12 cellular contexts compared by ENCODE assay signal in the genomic region with DNA sequence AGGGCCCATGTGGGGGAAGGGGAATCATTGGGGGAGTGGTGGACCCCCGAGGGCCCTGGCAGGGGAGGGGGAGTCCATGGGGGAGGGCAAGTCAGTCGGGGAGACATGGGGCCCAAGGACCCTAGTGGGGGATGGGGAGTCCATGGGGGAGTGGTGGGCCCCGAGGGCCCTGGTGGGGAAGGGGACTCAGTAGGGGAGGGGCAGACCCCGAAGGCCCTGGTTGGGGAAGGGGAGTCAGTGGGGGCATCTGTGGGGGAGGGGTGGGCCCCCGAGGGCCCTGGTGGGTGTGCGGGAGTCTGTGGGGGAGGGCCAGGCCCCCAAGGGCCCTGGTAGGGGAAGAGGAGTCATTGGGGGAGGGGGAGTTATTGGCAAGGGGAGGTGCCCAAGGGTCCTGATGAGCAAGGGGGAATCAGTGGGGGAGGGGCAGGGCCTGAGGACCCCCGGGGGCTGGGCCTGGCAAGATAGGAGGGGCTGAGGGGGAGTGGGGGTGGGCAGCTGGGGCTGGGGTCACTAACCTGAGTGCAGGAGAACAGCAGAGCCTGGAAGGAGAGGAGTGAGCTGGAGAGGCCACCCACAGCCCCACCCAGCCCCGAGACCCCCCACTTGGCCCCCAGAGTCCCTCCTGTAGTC. TPM values are rescaled to one million over a fixed set of nuclear protein-coding genes. Genes with fewer than 3 reads are reported as not detected.
DNase-seq lines count a peak whose midpoint lies in the region; ATAC-seq, FAIRE-seq and TF ChIP-seq lines count a peak whose summit lies in the region.
"Had no signal": no experiment of that assay in that cellular context is flagged by ENCODE, and none has a peak within 500 bp of the region (broad histone marks: within the 10 kb centered on the region; RNA-seq: fewer than 3 reads in every experiment).

No MANE protein-coding gene starts in this region.

- H3K36me3 ChIP-seq in ACC112 (ENCODE audit: insufficient read depth, low read length) (no peaks in the 10 kb centered on the region), adipocyte (ENCODE audit: control insufficient read depth, insufficient read depth, low read length, severe bottlenecking) (peaks cover 26% of the 10 kb centered on the region)

- H3K9me3 ChIP-seq in adipocyte (ENCODE audit: control insufficient read depth, low read length): no peaks in the 10 kb centered on the region
- H3K9me3 ChIP-seq: SK-N-SH had no signal

- H3K27ac ChIP-seq in ACC112 (ENCODE audit: low read depth, low read length): no peak overlapping the region; the same call in 1 of the 2 replicates

- intact Hi-C loops in left ventricle myocardium superior (cut with micrococcal nuclease) (no loop called here), head of caudate nucleus (cut with DNase I) (no loop called here)

- H3K4me3 ChIP-seq in ACC112 (ENCODE audit: low read depth, low read length) (peak overlapping the region; percentile 90), adipocyte (ENCODE audit: low read length) (peak overlapping the region; percentile 89), retinal pigment epithelial cell (ENCODE audit: low read length) (peak overlapping the region; percentile 68)

- TF ChIP-seq CTCF in retinal pigment epithelial cell (conservative IDR thresholded peaks at IDR 0.05; ENCODE audit: low read depth, low read length): no peak

- peak overlapping the region; percentile 100 for H3K9ac ChIP-seq in adipocyte (ENCODE audit: low read length)
- H3K9ac ChIP-seq: SK-N-SH had no signal

- H2AFZ ChIP-seq in ACC112 (ENCODE audit: low read length, unreplicated experiment): no peak overlapping the region

- TF ChIP-seq POLR2A in H54 (IDR thresholded peaks at IDR 0.05; ENCODE audit: low read depth, low read length): no peak

- H3K4me1 ChIP-seq in ACC112 (ENCODE audit: control insufficient read depth, insufficient read depth, low read length, unreplicated experiment) (peaks cover 45% of the 10 kb centered on the region), adipocyte (ENCODE audit: control insufficient read depth, insufficient read depth, low read length) (peaks cover 42% of the 10 kb centered on the region)

- no peak for FAIRE-seq in H54 (lab: Jason Lieb, UNC)

- no peak for ATAC-seq in left ventricle myocardium superior

- no peak for DNase-seq in adipocyte (ENCODE audit: low read depth)
- DNase-seq in left ventricle myocardium superior: peak; percentile 25
- no peak for DNase-seq in retinal pigment epithelial cell (ENCODE audit: low read depth)
- DNase-seq in UCSD-AML1 (lab: John Stamatoyannopoulos, UW; ENCODE audit: unreplicated experiment): no peak
- DNase-seq in H54 (ENCODE audit: insufficient read length, low spot score): no peak
- no peak for DNase-seq in head of caudate nucleus
- no peak for DNase-seq in ecto neural progenitor cell (ENCODE audit: low spot score)
- DNase-seq: activated CD4-positive, CD25-positive, alpha-beta regulatory T cell treated with anti-CD3 and anti-CD28 coated beads, Interleukin-2, amount 50 U/mL, for 72 hours; NCI-H1436 treated with DMSO at 0.1 percent for 48 hours; posterior cingulate gyrus had no signal

- H3K27me3 ChIP-seq in ACC112 (ENCODE audit: insufficient read depth, low read length): no peaks in the 10 kb centered on the region
- H3K27me3 ChIP-seq in adipocyte (replicated peaks; ENCODE audit: control insufficient read depth, insufficient read depth, low read length): no peaks in the 10 kb centered on the region

- peaks cover 31% of the 10 kb centered on the region for H3K79me2 ChIP-seq in ACC112 (ENCODE audit: control insufficient read depth, insufficient read depth, low read length, unreplicated experiment)

RNA-seq across cellular contexts. Expression of a gene that starts 2.1 kb away (rescaled TPM):
- total RNA-seq in left ventricle myocardium superior: 16.8 TPM

RNA-seq across cellular contexts. Expression of a gene that starts 7.1 kb away (rescaled TPM):
- total RNA-seq in left ventricle myocardium superior: 144 TPM

RNA-seq across cellular contexts. Expression of a gene that starts 18.7 kb away (rescaled TPM):
- 268 TPM for total RNA-seq in left ventricle myocardium superior

RNA-seq across cellular contexts. Expression of a gene that starts 25.2 kb away (rescaled TPM):
- 0.57 TPM for total RNA-seq in left ventricle myocardium superior

RNA-seq across cellular contexts. Expression of a gene that starts 31.7 kb away (rescaled TPM):
- total RNA-seq in left ventricle myocardium superior: 112 TPM
